26 cellular contexts compared by ENCODE assay signal in genomic region chr16:83409347-83409746, GRCh38.
"Had no signal": no experiment of that assay in that cellular context is flagged by ENCODE, and none has a peak within 500 bp of the region (broad histone marks: within the 10 kb centered on the region; RNA-seq: fewer than 3 reads in every experiment).

No MANE protein-coding gene starts in this region.

- ATAC-seq: activated CD4-positive, alpha-beta T cell treated with anti-CD3 and anti-CD28 coated beads for 36 hours; activated T-helper 17 cell treated with anti-CD3 and anti-CD28 coated beads, Interleukin-2, amount 50 U/mL, for 72 hours; SK-N-SH treated with all-trans-retinoic acid at 6 μM for 48 hours had no signal

- H3K27ac ChIP-seq: adrenal gland, Peyer's patch, RWPE1, SJSA1 had no signal

- H3K36me3 ChIP-seq: adrenal gland, Peyer's patch, SJSA1 had no signal

- DNase-seq: activated CD4-positive, alpha-beta memory T cell treated with anti-CD3 and anti-CD28 coated beads, Interleukin-2, amount 10 ng/mL, durations not matched to agents 7 days and 5 days; activated CD4-positive, alpha-beta T cell treated with anti-CD3 and anti-CD28 coated beads for 36 hours; activated CD4-positive, alpha-beta T cell treated with anti-CD3 and anti-CD28 coated beads, Interleukin-2, amount 50 U/mL, for 1 hour; activated CD4-positive, CD25-positive, alpha-beta regulatory T cell; activated gamma-delta T cell treated with Interleukin-2 at 50 U/mL for 16 hours; activated naive CD4-positive, alpha-beta T cell treated with anti-CD3 and anti-CD28 coated beads, Interleukin-2, amount 10 ng/mL, durations not matched to agents 7 days and 5 days; activated naive CD8-positive, alpha-beta T cell treated with anti-CD3 and anti-CD28 coated beads, Interleukin-2, amount 10 ng/mL, durations not matched to agents 7 days and 5 days; activated T-cell treated with anti-CD3 and anti-CD28 coated beads for 4 hours; activated T-cell treated with anti-CD3 and anti-CD28 coated beads, Interleukin-2, amount 50 U/mL, for 48 hours; adrenal gland; central memory CD4-positive, alpha-beta T cell; Karpas-422; NCI-H1105 treated with DMSO at 0.1 percent for 48 hours; NCI-H1436 treated with DMSO at 0.1 percent for 48 hours; NCI-H187; NCI-H2081; NCI-H510A treated with DMSO at 0.1 percent for 48 hours; NCI-H69; NK-92 treated with Interleukin-12 subunit alpha and Interleukin-12 subunit beta, amount 100 ng/mL, for 24 hours; Peyer's patch; SHP77; SW 1271 had no signal

- H3K27me3 ChIP-seq: adrenal gland, Peyer's patch, SJSA1 had no signal

- H3K4me3 ChIP-seq: adrenal gland, Peyer's patch, SJSA1 had no signal

- H3K9me3 ChIP-seq: adrenal gland, Peyer's patch, SJSA1 had no signal

- H3K4me1 ChIP-seq: adrenal gland, Peyer's patch had no signal
